Comparison of ENCODE assay signal across 17 cellular contexts in genomic region chr9:72864327-72864726, GRCh38.
"Had no signal": no experiment of that assay in that cellular context is flagged by ENCODE, and none has a peak within 500 bp of the region (broad histone marks: within the 10 kb centered on the region; RNA-seq: fewer than 3 reads in every experiment).

No MANE protein-coding gene starts in this region.

- H3K27ac ChIP-seq: ascending aorta, colonic mucosa, epithelial cell of prostate, left lung, prostate gland, suprapubic skin, vagina had no signal

- H3K9me3 ChIP-seq: ascending aorta, colonic mucosa, left lung, prostate gland, suprapubic skin, vagina had no signal

- H3K4me1 ChIP-seq: ascending aorta, colonic mucosa, left lung, prostate gland, suprapubic skin, vagina had no signal

- H3K36me3 ChIP-seq: ascending aorta, colonic mucosa, left lung, prostate gland, suprapubic skin, vagina had no signal

- DNase-seq: activated CD4-positive, alpha-beta T cell treated with anti-CD3 and anti-CD28 coated beads, Interleukin-2, amount 10 ng/mL, durations not matched to agents 24 days and 14 days; activated CD8-positive, alpha-beta T cell treated with anti-CD3 and anti-CD28 coated beads, Interleukin-2, amount 10 ng/mL, durations not matched to agents 7 days and 5 days; activated effector memory CD4-positive, alpha-beta T cell treated with anti-CD3 and anti-CD28 coated beads, Interleukin-2, amount 50 U/mL, for 16 hours; activated naive CD4-positive, alpha-beta T cell treated with anti-CD3 and anti-CD28 coated beads, Interleukin-2, amount 50 U/mL, for 16 hours; activated T-cell treated with anti-CD3 and anti-CD28 coated beads, Interleukin-2, amount 50 U/mL, for 4 hours; colonic mucosa; endodermal cell; kidney; left lung; right cardiac atrium; T-helper 9 cell; trophoblast cell had no signal

- H3K4me3 ChIP-seq: ascending aorta, colonic mucosa, left lung, prostate gland, suprapubic skin, vagina had no signal

- H3K27me3 ChIP-seq: ascending aorta, colonic mucosa, left lung, suprapubic skin, vagina had no signal
